17 cellular contexts compared by ENCODE assay signal in genomic region chr1:225435487-225435886, GRCh38. TPM values are rescaled to one million over a fixed set of nuclear protein-coding genes. Genes with fewer than 3 reads are reported as not detected.
DNase-seq lines count a peak whose midpoint lies in the region; ATAC-seq, FAIRE-seq and TF ChIP-seq lines count a peak whose summit lies in the region.
"Had no signal": no experiment of that assay in that cellular context is flagged by ENCODE, and none has a peak within 500 bp of the region (broad histone marks: within the 10 kb centered on the region; RNA-seq: fewer than 3 reads in every experiment).

No MANE protein-coding gene starts in this region.

- H2AFZ ChIP-seq in K562 (ENCODE audit: low read depth, low read length) = peak overlapping the region; percentile 75

- H3K9ac ChIP-seq in K562 (ENCODE audit: insufficient read depth in 1 of 2, low read depth in 2 of 2, low read length in 2 of 2) = peak overlapping the region in 1 of 2 experiments; percentile 68; a peak in 1 of 4 replicates
- H3K9ac ChIP-seq: KMS-11 had no signal

- no peak for TF ChIP-seq POLR2A in K562 (conservative IDR thresholded peaks at IDR 0.05)

- POLR2A ChIA-PET in K562 (lab: Yijun Ruan, JAX) = interaction anchor here (0.6 kb wide), 1 partner anchor 17 kb away, joined by 3 read pairs; no protein-coding TSS in a partner anchor

- H3K27ac Mint-ChIP-seq in effector memory CD8-positive, alpha-beta T cell = no peak overlapping the region

- no peaks in the 10 kb centered on the region for H3K4me1 Mint-ChIP-seq in effector memory CD8-positive, alpha-beta T cell (ENCODE audit: low read depth in 2 of 2)

- H3K4me3 ChIP-seq in K562 = no peak overlapping the region
- H3K4me3 ChIP-seq: adrenal gland, heart right ventricle had no signal

- no TSS peak for BruUV-seq in K562 (replicated peaks; lab: Mats Ljungman, UMichigan)

- intact Hi-C loops in K562 (cut with micrococcal nuclease) = no loop called here

- TF ChIP-seq RAD21 in K562 (CRISPR knock-in tag; conservative IDR thresholded peaks at IDR 0.05 in 1 of 2, IDR thresholded peaks at IDR 0.05 in 1 of 2) = no peak

- no peaks in the 10 kb centered on the region for H3K27me3 ChIP-seq in K562 (ENCODE audit: control insufficient read depth in 2 of 2, insufficient read depth in 2 of 2, low read length in 2 of 2)
- H3K27me3 ChIP-seq: adrenal gland, heart right ventricle had no signal

- TF ChIP-seq CTCF in K562 (IDR thresholded peaks at IDR 0.05 in 2 of 3, conservative IDR thresholded peaks at IDR 0.05 in 1 of 3; ENCODE audit: insufficient read depth in 2 of 3, low read depth in 1 of 3, low read length in 3 of 3) = no peak

- no peak overlapping the region for H3K4me3 Mint-ChIP-seq in effector memory CD8-positive, alpha-beta T cell

- H3K36me3 Mint-ChIP-seq in effector memory CD8-positive, alpha-beta T cell (ENCODE audit: insufficient read depth) = no peaks in the 10 kb centered on the region

- no peaks in the 10 kb centered on the region for H3K9me1 ChIP-seq in K562 (ENCODE audit: control insufficient read depth, insufficient read depth, low read length)

- H4K20me1 ChIP-seq in K562 (replicated peaks; ENCODE audit: control insufficient read depth, insufficient read depth, low read length) = no peaks in the 10 kb centered on the region

- DNase-seq in K562 (ENCODE audit: extremely low read depth in 1 of 4, low spot score in 3 of 4) = no peak
- no peak for DNase-seq in NCI-H187 (lab: John Stamatoyannopoulos, UW)
- DNase-seq in midbrain (lab: John Stamatoyannopoulos, UW) = no peak
- DNase-seq in mucosa of gallbladder (ENCODE audit: low spot score) = no peak
- no peak for DNase-seq in effector memory CD8-positive, alpha-beta T cell
- DNase-seq: adrenal gland, GOT3, heart right ventricle, NCI-H187 treated with DMSO at 0.1 percent for 48 hours, NCI-H774, substantia nigra had no signal

- H3K4me1 ChIP-seq in K562 (replicated peaks in 1 of 2; ENCODE audit: control insufficient read depth in 2 of 2, insufficient read depth in 2 of 2, low read length in 2 of 2) = peaks cover 7 to 18% of the 10 kb centered on the region in 2 experiments; a peak in 4 of 5 replicates
- H3K4me1 ChIP-seq: adrenal gland had no signal

- no peaks in the 10 kb centered on the region for H3K27me3 Mint-ChIP-seq in effector memory CD8-positive, alpha-beta T cell

- 0 out of 3 replicates have a peak overlapping the region, but pooled peaks have one; percentile 14 for H3K27ac ChIP-seq in K562 (ENCODE audit: extremely low read depth, low read depth, low read length)
- H3K27ac ChIP-seq: adrenal gland, heart right ventricle, KMS-11, VCaP had no signal

- CTCF ChIA-PET in K562 (lab: Yijun Ruan, JAX; ENCODE audit: low intra/inter-chr PET ratio) = no interaction called here

- 13% methylated on average over 1 of the region's 1 CpG for WGBS in K562 (ENCODE audit: insufficient coverage, low coverage, missing lambda C conversion rate)

- in situ Hi-C loops in K562 (cut with MboI) = no loop called here

- peaks cover 5% of the 10 kb centered on the region; the same call in 1 of the 2 replicates for H3K9me3 ChIP-seq in K562 (replicated peaks; ENCODE audit: control insufficient read depth, insufficient read depth, low read depth, low read length)
- H3K9me3 ChIP-seq: adrenal gland had no signal

- no peak for TF ChIP-seq EP300 in K562 (IDR thresholded peaks at IDR 0.05; ENCODE audit: low read length)

- H3K9me3 Mint-ChIP-seq in effector memory CD8-positive, alpha-beta T cell = no peaks in the 10 kb centered on the region

- H3K36me3 ChIP-seq in K562 (ENCODE audit: control insufficient read depth, insufficient read depth, low read length) = no peaks in the 10 kb centered on the region
- H3K36me3 ChIP-seq: adrenal gland, heart right ventricle had no signal

- ATAC-seq in GM18868 (IDR thresholded peaks at IDR 0.05; ENCODE audit: unreplicated experiment) (peak; percentile 15), GM21423 (IDR thresholded peaks at IDR 0.05; ENCODE audit: unreplicated experiment) (peak; percentile 6), HG03064 (IDR thresholded peaks at IDR 0.05; ENCODE audit: low read depth, unreplicated experiment) (peak; percentile 18), K562 (peak; percentile 44)
- no peak for ATAC-seq in effector memory CD8-positive, alpha-beta T cell (replicated peaks)
- ATAC-seq: esophagus mucosa had no signal

- H3K79me2 ChIP-seq in K562 (ENCODE audit: control insufficient read depth, insufficient read depth, low read length) = no peaks in the 10 kb centered on the region

- no peak for FAIRE-seq in K562 (lab: Jason Lieb, UNC)

- H3K4me2 ChIP-seq in K562 (ENCODE audit: insufficient read depth, low read length) = peak overlapping the region; percentile 28; the same call in 1 of the 2 replicates
- H3K4me2 ChIP-seq: KMS-11 had no signal

TF ChIP-seq in K562, 482 proteins besides CTCF, POLR2A, EP300 and RAD21 (continues in another document):
- TF ChIP-seq SMARCA4 (IDR thresholded peaks at IDR 0.05) (0 out of 2 replicates have a peak, but pooled peaks have one; percentile 13), CHAMP1 (IDR thresholded peaks at IDR 0.05) (no peak), NBN (IDR thresholded peaks at IDR 0.05; ENCODE audit: low read depth) (peak; percentile 25; the same call in 1 of the 2 replicates), ZNF316 (IDR thresholded peaks at IDR 0.05) (peak; percentile 16; the same call in 1 of the 2 replicates), C11orf30 (IDR thresholded peaks at IDR 0.05; ENCODE audit: low read depth) (0 out of 2 replicates have a peak, but pooled peaks have one; percentile 5), ZNF121 (CRISPR knock-in tag; conservative IDR thresholded peaks at IDR 0.05) (no peak), PRDM10 (IDR thresholded peaks at IDR 0.05; ENCODE audit: partially characterized antibody) (peak; percentile 83), EGR1 (conservative IDR thresholded peaks at IDR 0.05) (peak; percentile 78), L3MBTL2 (IDR thresholded peaks at IDR 0.05) (no peak), DPF2 (IDR thresholded peaks at IDR 0.05) (peak; percentile 12; the same call in 1 of the 2 replicates)

RNA-seq across cellular contexts. Expression of gene LBR, which starts 7.6 kb away (rescaled TPM):
- 218 and 419 TPM in 2 replicates for total RNA-seq in K562 (2011; cell fraction: chromatin; rRNA removed; ENCODE audit: low replicate concordance)
- total RNA-seq in K562 (2011; cell fraction: nucleolus; rRNA removed) = 192 and 198 TPM in 2 replicates
- total RNA-seq in K562 (2011; cell fraction: nucleoplasm; rRNA removed) = 268 and 304 TPM in 2 replicates
- total RNA-seq in K562 (2014; rRNA removed) = 102 and 116 TPM in 2 replicates
- 205 and 234 TPM in 2 replicates for total RNA-seq in K562 (2014; rRNA removed; fragmentation: Illumina TruSeq; extraction: Trizol)
- 177 and 192 TPM in 2 replicates for total RNA-seq in K562 (2015; rRNA removed; fragmentation: Illumina TruSeq; extraction: Trizol)
- total RNA-seq in K562 (2021) = 229 and 235 TPM in 2 replicates
- polyA plus RNA-seq in K562 (2011; rRNA removed) = 170 and 197 TPM in 2 replicates
- 90.3 and 164 TPM in 2 replicates for polyA plus RNA-seq in K562 (2011; cell fraction: cytosol; rRNA removed)
- 137 and 143 TPM in 2 replicates for polyA plus RNA-seq in K562 (2011; cell fraction: nucleus; rRNA removed)
- 106 and 154 TPM in 2 replicates for polyA plus RNA-seq in K562 (2012)
- polyA plus RNA-seq in K562 (2014; fragmentation: Illumina TruSeq; extraction: Trizol) = 160 and 197 TPM in 2 replicates
- 100 to 1,000 TPM; 203 to 217 TPM for polyA plus RNA-seq in K562 (2014; fragmentation: Nextera tagmentation; extraction: Ambion mirVana)
- 144 and 147 TPM in 2 replicates for polyA plus RNA-seq in K562 (2014; rRNA removed)
- polyA minus RNA-seq in K562 (2011; rRNA and poly(A)+ RNA removed) = 186 and 194 TPM in 2 replicates
- polyA minus RNA-seq in K562 (2011; cell fraction: cytosol; rRNA and poly(A)+ RNA removed) = 95.8 and 96.2 TPM in 2 replicates
- polyA minus RNA-seq in K562 (2011; cell fraction: nucleus; rRNA and poly(A)+ RNA removed) = 102 and 157 TPM in 2 replicates
- 55.5 TPM for total RNA-seq in mucosa of gallbladder
